Comparison of ENCODE assay signal across 12 cellular contexts in genomic region chr22:23222875-23223565, GRCh38. TPM values are rescaled to one million over a fixed set of nuclear protein-coding genes. Genes with fewer than 3 reads are reported as not detected.
A peak's percentile ranks its signal among the peaks of the same experiment; 100 is the strongest.
DNase-seq lines count a peak whose midpoint lies in the region; ATAC-seq and TF ChIP-seq lines count a peak whose summit lies in the region.
"Had no signal": no experiment of that assay in that cellular context is flagged by ENCODE, and none has a peak within 500 bp of the region (broad histone marks: within the 10 kb centered on the region; RNA-seq: fewer than 3 reads in every experiment).

No MANE protein-coding gene starts in this region.

- H3K27ac ChIP-seq in right atrium auricular region: peak overlapping the region; percentile 67 to 74

- H3K27me3 Mint-ChIP-seq in brain: no peaks in the 10 kb centered on the region
- H3K27me3 Mint-ChIP-seq in naive thymus-derived CD8-positive, alpha-beta T cell: no peaks in the 10 kb centered on the region

- no peaks in the 10 kb centered on the region for H3K27me3 ChIP-seq in right atrium auricular region

- peaks cover 0 to under 1% of the 10 kb centered on the region in 2 donors for H3K9me3 ChIP-seq in right atrium auricular region

- DNase-seq in right atrium auricular region (ENCODE audit: low spot score): no peak
- DNase-seq in left cardiac atrium: no peak
- no peak for DNase-seq in naive thymus-derived CD8-positive, alpha-beta T cell
- no peak for DNase-seq in posterior cingulate gyrus
- DNase-seq in NCI-H2227 (lab: John Stamatoyannopoulos, UW; ENCODE audit: unreplicated experiment): no peak
- no peak for DNase-seq in mucosa of gallbladder (ENCODE audit: low spot score)
- DNase-seq: cerebellar nuclear complex, NCI-H1092 treated with DMSO at 0.1 percent for 48 hours, NCI-H345 had no signal

- no peak overlapping the region for H3K4me3 ChIP-seq in right atrium auricular region

- H3K4me1 Mint-ChIP-seq in brain: peaks cover 90% of the 10 kb centered on the region
- peaks cover 79 to 100% (median 100%) of the 10 kb centered on the region in 4 donors for H3K4me1 Mint-ChIP-seq in naive thymus-derived CD8-positive, alpha-beta T cell

- ATAC-seq in left cardiac atrium (no peak), GM21528 (IDR thresholded peaks at IDR 0.05; ENCODE audit: low FRiP score, unreplicated experiment) (no peak)
- ATAC-seq in naive thymus-derived CD8-positive, alpha-beta T cell: no peak
- ATAC-seq: activated CD4-positive, CD25-positive, alpha-beta regulatory T cell treated with anti-CD3 and anti-CD28 coated beads, Interleukin-2, amount 50 U/mL, for 24 hours had no signal

- peak overlapping the region in 3 of 5 experiments; percentile 38 to 82 (median 80) for H3K27ac Mint-ChIP-seq in brain
- peak overlapping the region; percentile 79 to 96 (median 91) for H3K27ac Mint-ChIP-seq in naive thymus-derived CD8-positive, alpha-beta T cell

- H3K9me3 Mint-ChIP-seq in brain: peaks cover 10 to 15% (median 14%) of the 10 kb centered on the region in 5 experiments
- peaks cover 0 to 10% (median 0%) of the 10 kb centered on the region in 9 donors for H3K9me3 Mint-ChIP-seq in naive thymus-derived CD8-positive, alpha-beta T cell

- H3K36me3 ChIP-seq in right atrium auricular region: no peaks in the 10 kb centered on the region

- intact Hi-C loops in left cardiac atrium (cut with DNase I): no loop called here
- intact Hi-C loops in posterior cingulate gyrus (cut with DNase I): no loop called here

- H3K4me1 ChIP-seq in right atrium auricular region: peaks cover 0 to 97% of the 10 kb centered on the region in 2 donors

- H3K36me3 Mint-ChIP-seq in brain: peaks cover 14% of the 10 kb centered on the region
- H3K36me3 Mint-ChIP-seq in naive thymus-derived CD8-positive, alpha-beta T cell: peaks cover 0 to 3% (median 0%) of the 10 kb centered on the region in 3 donors

- TF ChIP-seq CTCF in right atrium auricular region (IDR thresholded peaks at IDR 0.05) (no peak), brain (conservative IDR thresholded peaks at IDR 0.05) (no peak)

- POLR2A ChIA-PET in naive thymus-derived CD8-positive, alpha-beta T cell (lab: Charles Lee): no interaction called here

- no peak overlapping the region for H3K4me3 Mint-ChIP-seq in brain
- H3K4me3 Mint-ChIP-seq in naive thymus-derived CD8-positive, alpha-beta T cell: peak overlapping the region in 6 of 10 donors; percentile 4 to 81 (median 60)

RNA-seq across cellular contexts. Expression of gene BCR, which starts 42.7 kb away (rescaled TPM):
- total RNA-seq in right atrium auricular region (10 to 100 TPM; 27.0 to 41.3 TPM), left cardiac atrium (10 to 100 TPM; 28.0 to 47.1 TPM), mucosa of gallbladder (58.6 TPM)
- 52.6 TPM for polyA plus RNA-seq in brain (ENCODE audit: insufficient read depth, low read depth, low replicate concordance)
- total RNA-seq in naive thymus-derived CD8-positive, alpha-beta T cell: 10 to 100 TPM; 72.1 to 76.9 TPM
- polyA plus RNA-seq in naive thymus-derived CD8-positive, alpha-beta T cell: 10 to 100 TPM in 1 of 3 donors, 1 to 10 TPM in 2; 3.8 to 18.3 (median 5.6) TPM

Comparison
In these comparisons a context has a peak if more than half of its experiments do, and no peak if none do; other contexts are left out.
1. H3K4me3 Mint-ChIP-seq: peak in naive thymus-derived CD8-positive, alpha-beta T cell (6 of 10); none in brain (0 of 5).